10 cellular contexts compared by ENCODE assay signal in the genomic region with DNA sequence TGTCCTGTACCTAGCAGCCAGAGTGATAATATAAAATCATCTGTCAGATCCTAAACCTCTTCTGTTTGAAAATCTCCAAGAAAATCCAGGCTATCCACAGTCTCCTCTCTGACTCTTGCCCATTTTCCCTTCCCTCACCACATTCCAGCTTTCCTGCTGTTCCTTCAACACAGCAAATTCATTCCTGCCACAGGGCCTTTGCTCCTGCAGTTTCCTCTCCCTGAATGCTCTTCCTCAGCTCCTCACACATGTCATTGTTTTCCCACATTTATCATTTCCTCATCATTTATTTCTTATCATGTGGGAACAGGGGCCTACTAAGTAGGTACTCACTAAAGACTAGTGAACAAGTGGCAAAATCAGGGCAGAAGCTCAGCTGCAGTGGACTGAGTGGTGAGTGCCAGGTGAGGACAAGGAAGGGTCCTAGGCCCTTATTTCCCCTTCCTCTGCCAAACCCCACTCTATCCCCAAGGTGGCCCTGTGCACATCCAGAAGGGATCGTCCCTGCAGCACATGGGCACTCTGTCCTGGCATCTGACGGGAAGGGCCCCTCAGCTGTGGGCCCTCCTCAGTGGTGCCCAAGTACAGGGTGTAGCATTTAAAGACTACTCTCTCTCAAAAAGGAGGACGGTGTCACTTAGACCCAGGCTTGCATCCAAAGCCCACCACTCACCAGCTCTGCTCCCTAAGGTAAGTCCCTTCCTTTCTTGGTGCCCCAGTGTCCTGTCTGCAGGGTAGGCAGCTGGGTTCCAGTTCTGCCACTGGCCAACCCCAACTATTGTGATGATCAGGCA. TPM values are rescaled to one million over a fixed set of nuclear protein-coding genes. Genes with fewer than 3 reads are reported as not detected.
DNase-seq lines count a peak whose midpoint lies in the region; ATAC-seq and TF ChIP-seq lines count a peak whose summit lies in the region.
"Had no signal": no experiment of that assay in that cellular context is flagged by ENCODE, and none has a peak within 500 bp of the region (broad histone marks: within the 10 kb centered on the region; RNA-seq: fewer than 3 reads in every experiment).

No MANE protein-coding gene starts in this region.

- DNase-seq in Right ventricle myocardium superior (peak; percentile 22), left ventricle myocardium superior (no peak), fibroblast of lung (ENCODE audit: low read depth in 2 of 2) (no peak), osteoblast (ENCODE audit: insufficient read length, low spot score, missing footprints) (peak; percentile 72), dedifferentiated amniotic fluid mesenchymal stem cell (ENCODE audit: extremely low spot score) (no peak), NCI-H1417 treated with DMSO at 0.1 percent for 48 hours (lab: John Stamatoyannopoulos, UW) (no peak), DMS 273 treated with DMSO at 0.1 percent for 48 hours (lab: John Stamatoyannopoulos, UW) (no peak)
- DNase-seq: NCI-H2081 treated with DMSO at 0.1 percent for 48 hours, SIG-M5 had no signal

- ATAC-seq in Right ventricle myocardium superior (ENCODE audit: poor library complexity), result no peak
- no peak for ATAC-seq in left ventricle myocardium superior
- no peak for ATAC-seq in HG03045 (IDR thresholded peaks at IDR 0.05; ENCODE audit: unreplicated experiment)

- no peaks in the 10 kb centered on the region for H3K9me3 ChIP-seq in fibroblast of lung (ENCODE audit: control insufficient read depth, insufficient read depth, low read depth, low read length)
- H3K9me3 ChIP-seq in osteoblast (ENCODE audit: low read depth, low read length), result no peaks in the 10 kb centered on the region

- peak overlapping the region in 3 of 4 experiments; percentile 4 to 68 (median 33) for H3K4me3 ChIP-seq in fibroblast of lung (replicated peaks in 1 of 4; ENCODE audit: control extremely low read depth in 1 of 4, insufficient read depth in 1 of 4, low read depth in 3 of 4, low read length in 4 of 4)
- peak overlapping the region; percentile 74 for H3K4me3 ChIP-seq in osteoblast (ENCODE audit: insufficient read depth, low read length)

- H2AFZ ChIP-seq in fibroblast of lung (ENCODE audit: low read length) (no peak overlapping the region), osteoblast (ENCODE audit: low read length) (no peak overlapping the region)

- intact Hi-C loops in Right ventricle myocardium superior (cut with DNase I), result no loop called here
- intact Hi-C loops in left ventricle myocardium superior (cut with micrococcal nuclease), result loop anchor here (10.0 kb wide), 1 partner anchor 64 kb away; no protein-coding TSS in a partner anchor

- peaks cover 39% of the 10 kb centered on the region for H3K79me2 ChIP-seq in fibroblast of lung (ENCODE audit: control insufficient read depth, insufficient read depth, low read length)
- H3K79me2 ChIP-seq in osteoblast (ENCODE audit: insufficient read depth, low read length), result peaks cover 39% of the 10 kb centered on the region

- no peak for TF ChIP-seq CTCF in fibroblast of lung (conservative IDR thresholded peaks at IDR 0.05 in 1 of 2, IDR thresholded peaks at IDR 0.05 in 1 of 2; ENCODE audit: low read depth in 1 of 2, low read length in 2 of 2)
- TF ChIP-seq CTCF in osteoblast (IDR thresholded peaks at IDR 0.05; ENCODE audit: extremely low read depth, low read depth, low read length), result no peak

- H3K27ac ChIP-seq in fibroblast of lung (ENCODE audit: insufficient read depth, low read length), result peak overlapping the region; percentile 63
- H3K27ac ChIP-seq in osteoblast (ENCODE audit: low read depth, low read length), result peak overlapping the region; percentile 70

- H4K20me1 ChIP-seq in fibroblast of lung (ENCODE audit: control insufficient read depth, extremely low read depth, insufficient read depth, low read length) (no peaks in the 10 kb centered on the region), osteoblast (ENCODE audit: insufficient read depth, low read length) (peaks cover 20% of the 10 kb centered on the region)

- H3K9ac ChIP-seq in fibroblast of lung (ENCODE audit: insufficient read depth, low read length), result peak overlapping the region; percentile 58

- H3K36me3 ChIP-seq in fibroblast of lung (ENCODE audit: control insufficient read depth, insufficient read depth, low read length) (peaks cover 2% of the 10 kb centered on the region), osteoblast (ENCODE audit: insufficient read depth, low read length) (peaks cover 9% of the 10 kb centered on the region)

- peaks cover 6% of the 10 kb centered on the region for H3K4me1 ChIP-seq in fibroblast of lung (ENCODE audit: control insufficient read depth, extremely low read depth, insufficient read depth, low read length)
- H3K4me1 ChIP-seq in osteoblast (ENCODE audit: insufficient read depth, low read length), result peaks cover 37% of the 10 kb centered on the region

- H3K27me3 ChIP-seq in fibroblast of lung (ENCODE audit: control insufficient read depth, insufficient read depth, low read length) (peaks cover 4% of the 10 kb centered on the region), osteoblast (ENCODE audit: insufficient read depth, low read length) (no peaks in the 10 kb centered on the region)

- H3K4me2 ChIP-seq in fibroblast of lung (ENCODE audit: extremely low read depth, insufficient read depth, low read length) (peak overlapping the region; percentile 42), osteoblast (ENCODE audit: insufficient read depth, low read length) (peak overlapping the region; percentile 93)

RNA-seq across cellular contexts. Expression of a gene that starts 2.0 kb away (rescaled TPM):
- total RNA-seq in Right ventricle myocardium superior (30.3 TPM), left ventricle myocardium superior (30.8 TPM), fibroblast of lung (15.4 and 19.2 TPM in 2 replicates), osteoblast (37.6 and 41.3 TPM in 2 replicates)
- 18.9 and 103 TPM in 2 replicates for polyA plus RNA-seq in fibroblast of lung
- 39.6 and 236 TPM in 2 replicates for polyA plus RNA-seq in fibroblast of lung (2012)
- polyA minus RNA-seq in fibroblast of lung (ENCODE audit: low replicate concordance), result 79.7 and 528 TPM in 2 replicates

Comparison
In these comparisons a context has a peak if more than half of its experiments do, and no peak if none do; other contexts are left out.
1. DNase-seq: peak in Right ventricle myocardium superior (single experiment) and osteoblast (single experiment); none in left ventricle myocardium superior (single experiment), fibroblast of lung (0 of 2), dedifferentiated amniotic fluid mesenchymal stem cell (single experiment), NCI-H1417 treated with DMSO at 0.1 percent for 48 hours (single experiment) and DMS 273 treated with DMSO at 0.1 percent for 48 hours (single experiment).